9 cellular contexts compared by ENCODE assay signal in genomic region chr17:7745748-7746470, GRCh38. TPM values are rescaled to one million over a fixed set of nuclear protein-coding genes. Genes with fewer than 3 reads are reported as not detected.
A peak's percentile ranks its signal among the peaks of the same experiment; 100 is the strongest.
DNase-seq lines count a peak whose midpoint lies in the region; ATAC-seq and TF ChIP-seq lines count a peak whose summit lies in the region.
"Had no signal": no experiment of that assay in that cellular context is flagged by ENCODE, and none has a peak within 500 bp of the region (broad histone marks: within the 10 kb centered on the region; RNA-seq: fewer than 3 reads in every experiment).

No MANE protein-coding gene starts in this region.

- POLR2A ChIA-PET in activated CD4-positive, alpha-beta memory T cell treated with anti-CD3 and anti-CD28 coated beads for 36 hours (lab: Charles Lee), result no interaction called here
- POLR2A ChIA-PET in activated CD4-positive, alpha-beta T cell treated with anti-CD3 and anti-CD28 coated beads for 36 hours (lab: Charles Lee), result no interaction called here

- no peak overlapping the region for H2AFZ ChIP-seq in osteoblast (ENCODE audit: low read length)

- no peak overlapping the region for H3K4me3 Mint-ChIP-seq in chondrocyte (ENCODE audit: unreplicated experiment)
- H3K4me3 Mint-ChIP-seq in activated CD4-positive, alpha-beta memory T cell treated with anti-CD3 and anti-CD28 coated beads for 36 hours, result no peak overlapping the region
- no peak overlapping the region for H3K4me3 Mint-ChIP-seq in activated CD4-positive, alpha-beta T cell treated with anti-CD3 and anti-CD28 coated beads for 36 hours

- H4K20me1 ChIP-seq in osteoblast (ENCODE audit: insufficient read depth, low read length), result no peaks in the 10 kb centered on the region

- H3K27ac Mint-ChIP-seq in chondrocyte (ENCODE audit: unreplicated experiment), result peak overlapping the region; percentile 73
- no peak overlapping the region for H3K27ac Mint-ChIP-seq in activated CD4-positive, alpha-beta memory T cell treated with anti-CD3 and anti-CD28 coated beads for 36 hours
- H3K27ac Mint-ChIP-seq in activated CD4-positive, alpha-beta T cell treated with anti-CD3 and anti-CD28 coated beads for 36 hours, result no peak overlapping the region

- H3K27me3 ChIP-seq in osteoblast (ENCODE audit: insufficient read depth, low read length), result peaks cover 1% of the 10 kb centered on the region

- intact Hi-C loops in activated CD4-positive, alpha-beta memory T cell treated with anti-CD3 and anti-CD28 coated beads for 36 hours (cut with micrococcal nuclease), result loop anchor here (10.0 kb wide), 1 partner anchor 109 kb away; the partner anchor contains the start of genes CYB5D1, NAA38 and TMEM88
- intact Hi-C loops in activated CD4-positive, alpha-beta T cell treated with anti-CD3 and anti-CD28 coated beads for 36 hours (cut with DNase I, micrococcal nuclease), result loop anchor here in 1 of 2 experiments (5.0 kb wide), 1 partner anchor 66 kb away; no protein-coding TSS in a partner anchor

- ATAC-seq in activated CD4-positive, alpha-beta T cell treated with anti-CD3 and anti-CD28 coated beads for 36 hours, result no peak

- TF ChIP-seq CTCF in chondrocyte (IDR thresholded peaks at IDR 0.05), result peak; percentile 54
- TF ChIP-seq CTCF in osteoblast (IDR thresholded peaks at IDR 0.05; ENCODE audit: extremely low read depth, low read depth, low read length), result no peak

- no peaks in the 10 kb centered on the region for H3K36me3 ChIP-seq in osteoblast (ENCODE audit: insufficient read depth, low read length)

- peaks cover 26% of the 10 kb centered on the region for H3K4me1 Mint-ChIP-seq in chondrocyte (ENCODE audit: low read depth)
- no peaks in the 10 kb centered on the region for H3K4me1 Mint-ChIP-seq in activated CD4-positive, alpha-beta memory T cell treated with anti-CD3 and anti-CD28 coated beads for 36 hours (ENCODE audit: low read depth)
- no peaks in the 10 kb centered on the region for H3K4me1 Mint-ChIP-seq in activated CD4-positive, alpha-beta T cell treated with anti-CD3 and anti-CD28 coated beads for 36 hours

- H3K4me1 ChIP-seq in osteoblast (ENCODE audit: insufficient read depth, low read length), result peaks cover 31% of the 10 kb centered on the region

- no peak overlapping the region for H3K27ac ChIP-seq in osteoblast (ENCODE audit: low read depth, low read length)

- peaks cover 3% of the 10 kb centered on the region for H3K36me3 Mint-ChIP-seq in chondrocyte (ENCODE audit: low read depth)
- H3K36me3 Mint-ChIP-seq in activated CD4-positive, alpha-beta memory T cell treated with anti-CD3 and anti-CD28 coated beads for 36 hours, result no peaks in the 10 kb centered on the region
- no peaks in the 10 kb centered on the region for H3K36me3 Mint-ChIP-seq in activated CD4-positive, alpha-beta T cell treated with anti-CD3 and anti-CD28 coated beads for 36 hours (ENCODE audit: low read depth)

- peak overlapping the region; percentile 41 for H3K4me2 ChIP-seq in osteoblast (ENCODE audit: insufficient read depth, low read length)

- peak; percentile 63 for DNase-seq in ELF-1 (ENCODE audit: low read depth, low spot score)
- peak; percentile 9 for DNase-seq in NCI-H460 (ENCODE audit: extremely low read depth, low read depth)
- DNase-seq in chondrocyte (ENCODE audit: low spot score), result peak; percentile 28
- DNase-seq in osteoblast (ENCODE audit: insufficient read length, low spot score, missing footprints), result peak; percentile 92
- no peak for DNase-seq in activated CD4-positive, alpha-beta memory T cell treated with anti-CD3 and anti-CD28 coated beads for 36 hours
- DNase-seq in activated CD4-positive, alpha-beta T cell treated with anti-CD3 and anti-CD28 coated beads for 36 hours, result no peak
- no peak for DNase-seq in NCI-H2107 treated with DMSO at 0.1 percent for 48 hours (lab: John Stamatoyannopoulos, UW; ENCODE audit: unreplicated experiment)
- DNase-seq in putamen (ENCODE audit: low spot score), result no peak
- DNase-seq: NCI-H69 had no signal

- peaks cover 9% of the 10 kb centered on the region for H3K9me3 Mint-ChIP-seq in chondrocyte (ENCODE audit: low read depth)
- no peaks in the 10 kb centered on the region for H3K9me3 Mint-ChIP-seq in activated CD4-positive, alpha-beta memory T cell treated with anti-CD3 and anti-CD28 coated beads for 36 hours
- no peaks in the 10 kb centered on the region for H3K9me3 Mint-ChIP-seq in activated CD4-positive, alpha-beta T cell treated with anti-CD3 and anti-CD28 coated beads for 36 hours (ENCODE audit: low read depth)

- H3K27me3 Mint-ChIP-seq in chondrocyte (ENCODE audit: low read depth), result peaks cover under 1% of the 10 kb centered on the region
- peaks cover 3% of the 10 kb centered on the region for H3K27me3 Mint-ChIP-seq in activated CD4-positive, alpha-beta memory T cell treated with anti-CD3 and anti-CD28 coated beads for 36 hours
- peaks cover 3% of the 10 kb centered on the region for H3K27me3 Mint-ChIP-seq in activated CD4-positive, alpha-beta T cell treated with anti-CD3 and anti-CD28 coated beads for 36 hours

- H3K79me2 ChIP-seq in osteoblast (ENCODE audit: insufficient read depth, low read length), result no peaks in the 10 kb centered on the region

- no peak overlapping the region for H3K4me3 ChIP-seq in osteoblast (ENCODE audit: insufficient read depth, low read length)

- CTCF ChIA-PET in activated CD4-positive, alpha-beta memory T cell treated with anti-CD3 and anti-CD28 coated beads for 36 hours (lab: Charles Lee), result interaction anchor here (1.5 kb wide), 1 partner anchor 244 kb away, joined by 4 read pairs; no protein-coding TSS in a partner anchor
- CTCF ChIA-PET in activated CD4-positive, alpha-beta T cell treated with anti-CD3 and anti-CD28 coated beads for 36 hours (lab: Charles Lee), result interaction anchor here (2.9 kb wide), 1 partner anchor 71 kb away, joined by 12 read pairs; no protein-coding TSS in a partner anchor

- H3K9me3 ChIP-seq in osteoblast (ENCODE audit: low read depth, low read length), result no peaks in the 10 kb centered on the region

RNA-seq across cellular contexts. Expression of gene DNAH2, which starts 28.4 kb away (rescaled TPM):
- not detected in 2 replicates for total RNA-seq in NCI-H460 (2014; rRNA removed; shearing (Covaris generic))
- 0.05 and 0.10 TPM in 2 replicates for polyA plus RNA-seq in NCI-H460 (2014; cell fraction: nucleus; rRNA removed)
- total RNA-seq in chondrocyte (not detected in 3 replicates), osteoblast (under 0.01 and 0.88 TPM in 2 replicates)
- not detected for total RNA-seq in activated CD4-positive, alpha-beta memory T cell treated with anti-CD3 and anti-CD28 coated beads for 36 hours
- not detected for total RNA-seq in activated CD4-positive, alpha-beta T cell treated with anti-CD3 and anti-CD28 coated beads for 36 hours

RNA-seq across cellular contexts. Expression of gene EFNB3, which starts 40.9 kb away (rescaled TPM):
- 0.14 and 0.35 TPM in 2 replicates for total RNA-seq in NCI-H460 (2014; rRNA removed; shearing (Covaris generic))
- polyA plus RNA-seq in NCI-H460 (2014; cell fraction: nucleus; rRNA removed), result 0.18 and 0.53 TPM in 2 replicates
- total RNA-seq in chondrocyte (4.1 to 6.5 TPM (median 6.4 TPM) in 3 replicates), osteoblast (1.8 and 2.7 TPM in 2 replicates)
- not detected for total RNA-seq in activated CD4-positive, alpha-beta memory T cell treated with anti-CD3 and anti-CD28 coated beads for 36 hours
- not detected for total RNA-seq in activated CD4-positive, alpha-beta T cell treated with anti-CD3 and anti-CD28 coated beads for 36 hours

RNA-seq across cellular contexts. Expression of gene WRAP53, which starts 57.6 kb away (rescaled TPM):
- 16.1 and 17.1 TPM in 2 replicates for total RNA-seq in NCI-H460 (2014; rRNA removed; shearing (Covaris generic))
- polyA plus RNA-seq in NCI-H460 (2014; cell fraction: nucleus; rRNA removed), result 26.0 and 38.8 TPM in 2 replicates
- total RNA-seq in chondrocyte, result 6.5 to 12.6 TPM (median 7.1 TPM) in 3 replicates
- 3.5 and 4.3 TPM in 2 replicates for total RNA-seq in osteoblast
- 10 to 100 TPM; 20.2 to 23.3 TPM for total RNA-seq in activated CD4-positive, alpha-beta memory T cell treated with anti-CD3 and anti-CD28 coated beads for 36 hours
- 10 to 100 TPM; 23.5 to 27.1 TPM for total RNA-seq in activated CD4-positive, alpha-beta T cell treated with anti-CD3 and anti-CD28 coated beads for 36 hours

RNA-seq across cellular contexts. Expression of gene TP53, which starts 58.6 kb away (rescaled TPM):
- total RNA-seq in NCI-H460 (2014; rRNA removed; shearing (Covaris generic)), result 44.4 and 46.2 TPM in 2 replicates
- polyA plus RNA-seq in NCI-H460 (2014; cell fraction: nucleus; rRNA removed), result 47.6 and 84.0 TPM in 2 replicates
- total RNA-seq in chondrocyte, result 74.5 to 77.7 TPM (median 74.9 TPM) in 3 replicates
- 63.9 and 71.3 TPM in 2 replicates for total RNA-seq in osteoblast
- 100 to 1,000 TPM; 123 to 129 TPM for total RNA-seq in activated CD4-positive, alpha-beta memory T cell treated with anti-CD3 and anti-CD28 coated beads for 36 hours
- total RNA-seq in activated CD4-positive, alpha-beta T cell treated with anti-CD3 and anti-CD28 coated beads for 36 hours, result 100 to 1,000 TPM; 127 to 165 TPM

Comparison
In these comparisons a context has a peak if more than half of its experiments do, and no peak if none do; other contexts are left out.
1. DNase-seq: peak in ELF-1 (single experiment), NCI-H460 (single experiment), chondrocyte (single experiment) and osteoblast (single experiment); none in activated CD4-positive, alpha-beta memory T cell treated with anti-CD3 and anti-CD28 coated beads for 36 hours (single experiment), activated CD4-positive, alpha-beta T cell treated with anti-CD3 and anti-CD28 coated beads for 36 hours (single experiment), NCI-H2107 treated with DMSO at 0.1 percent for 48 hours (single experiment) and putamen (single experiment).